In genomic region chr14:70052990-70053389, GRCh38 we compare ENCODE assay signal across 12 cellular contexts.
DNase-seq lines count a peak whose midpoint lies in the region; ATAC-seq and TF ChIP-seq lines count a peak whose summit lies in the region.
"Had no signal": no experiment of that assay in that cellular context is flagged by ENCODE, and none has a peak within 500 bp of the region (broad histone marks: within the 10 kb centered on the region; RNA-seq: fewer than 3 reads in every experiment).

No MANE protein-coding gene starts in this region.

- H3K9me3 ChIP-seq in prostate gland = no peaks in the 10 kb centered on the region

- intact Hi-C loops in prostate gland (cut with DNase I) = no loop called here

- H3K27me3 ChIP-seq in prostate gland (replicated peaks; ENCODE audit: insufficient read depth) = no peaks in the 10 kb centered on the region

- no peak overlapping the region for H3K27ac ChIP-seq in prostate gland
- H3K27ac ChIP-seq: HL-60 had no signal

- no peak overlapping the region for H3K4me3 ChIP-seq in astrocyte of the cerebellum (ENCODE audit: low read depth, low read length)
- no peak overlapping the region for H3K4me3 ChIP-seq in prostate gland

- 27% methylated on average over 3 of the region's 3 CpGs for WGBS in prostate gland

- H3K36me3 ChIP-seq in prostate gland = no peaks in the 10 kb centered on the region

- H3K4me1 ChIP-seq in prostate gland (replicated peaks) = no peaks in the 10 kb centered on the region

- no peak for ATAC-seq in GM19463 (IDR thresholded peaks at IDR 0.05; ENCODE audit: unreplicated experiment)
- ATAC-seq: stimulated activated effector memory CD8-positive, alpha-beta T cell treated with anti-CD3 and anti-CD28 coated beads, Interleukin-12 subunit alpha, Interleukin-12 subunit beta, amount 100 ng/mL, for 72 hours had no signal

- no peak for TF ChIP-seq CTCF in astrocyte of the cerebellum (IDR thresholded peaks at IDR 0.05; ENCODE audit: low read depth, low read length, missing control alignments)
- TF ChIP-seq CTCF in prostate gland (IDR thresholded peaks at IDR 0.05) = no peak

- TF ChIP-seq POLR2A in prostate gland (IDR thresholded peaks at IDR 0.05) = no peak

- DNase-seq in Daoy (ENCODE audit: low read depth) = peak; percentile 32
- DNase-seq in KBM-7 = peak; percentile 19
- peak; percentile 22 for DNase-seq in astrocyte of the cerebellum (ENCODE audit: low read depth)
- peak; percentile 84 for DNase-seq in left kidney (ENCODE audit: low read depth, low spot score)
- no peak for DNase-seq in prostate gland (ENCODE audit: low spot score)
- DNase-seq in NCI-H2171 (lab: John Stamatoyannopoulos, UW) = no peak
- no peak for DNase-seq in cerebellar cortex (ENCODE audit: low spot score)
- DNase-seq: cerebellar nuclear complex, NCI-H524 treated with DMSO at 0.1 percent for 48 hours had no signal

- in situ Hi-C loops in KBM-7 (cut with MboI; ENCODE audit: low pct_unique_long_range_greater_than_20kb, low sequenced_read_pairs) (no loop called here), astrocyte of the cerebellum (cut with HindIII; ENCODE audit: low sequenced_read_pairs) (no loop called here)

Comparison
In these comparisons a context has a peak if more than half of its experiments do, and no peak if none do; other contexts are left out.
1. DNase-seq: peak in Daoy (single experiment), KBM-7 (single experiment), astrocyte of the cerebellum (single experiment) and left kidney (single experiment); none in prostate gland (single experiment), NCI-H2171 (single experiment) and cerebellar cortex (single experiment).